14 cellular contexts compared by ENCODE assay signal in genomic region chr13:50715402-50716146, GRCh38.
DNase-seq lines count a peak whose midpoint lies in the region; ATAC-seq and TF ChIP-seq lines count a peak whose summit lies in the region.
"Had no signal": no experiment of that assay in that cellular context is flagged by ENCODE, and none has a peak within 500 bp of the region (broad histone marks: within the 10 kb centered on the region; RNA-seq: fewer than 3 reads in every experiment).

No MANE protein-coding gene starts in this region.

- no peaks in the 10 kb centered on the region for H3K9me3 ChIP-seq in neural progenitor cell (ENCODE audit: low read depth)
- H3K9me3 ChIP-seq: body of pancreas, uterus had no signal

- H3K27ac Mint-ChIP-seq in CD14-positive monocyte, result peak overlapping the region; percentile 94 to 99 (median 98)
- peak overlapping the region; percentile 19 for H3K27ac Mint-ChIP-seq in neural progenitor cell
- H3K27ac Mint-ChIP-seq in HFFc6, result no peak overlapping the region

- H3K4me1 Mint-ChIP-seq in CD14-positive monocyte (peaks cover 75% of the 10 kb centered on the region), neural progenitor cell (peaks cover 3% of the 10 kb centered on the region), HFFc6 (ENCODE audit: low read depth) (peaks cover 10% of the 10 kb centered on the region)

- H3K79me2 ChIP-seq in neural progenitor cell (ENCODE audit: low read depth), result no peaks in the 10 kb centered on the region

- H3K27me3 Mint-ChIP-seq in CD14-positive monocyte (ENCODE audit: low read depth in 3 of 3) (no peaks in the 10 kb centered on the region), neural progenitor cell (ENCODE audit: insufficient read depth, low read depth) (peaks cover 5% of the 10 kb centered on the region), HFFc6 (ENCODE audit: insufficient read depth) (peaks cover 8% of the 10 kb centered on the region)
- H3K27me3 Mint-ChIP-seq: naive B cell had no signal

- TF ChIP-seq CTCF in CD14-positive monocyte (IDR thresholded peaks at IDR 0.05), result no peak
- no peak for TF ChIP-seq CTCF in neural progenitor cell (IDR thresholded peaks at IDR 0.05)
- TF ChIP-seq CTCF in HFFc6 (IDR thresholded peaks at IDR 0.05), result no peak

- ATAC-seq in GM18498 (IDR thresholded peaks at IDR 0.05; ENCODE audit: unreplicated experiment) (no peak), HG03095 (IDR thresholded peaks at IDR 0.05; ENCODE audit: unreplicated experiment) (no peak)
- ATAC-seq: body of pancreas had no signal

- H3K9me3 Mint-ChIP-seq in CD14-positive monocyte (peaks cover 0 to 4% (median 0%) of the 10 kb centered on the region in 7 donors), neural progenitor cell (no peaks in the 10 kb centered on the region), HFFc6 (no peaks in the 10 kb centered on the region)

- no peaks in the 10 kb centered on the region for H3F3A ChIP-seq in neural progenitor cell (ENCODE audit: low read depth)

- H3K36me3 Mint-ChIP-seq in CD14-positive monocyte (peaks cover 12 to 26% of the 10 kb centered on the region in 2 donors), neural progenitor cell (no peaks in the 10 kb centered on the region), HFFc6 (ENCODE audit: low read depth) (no peaks in the 10 kb centered on the region)
- H3K36me3 Mint-ChIP-seq: naive B cell had no signal

- H3K27ac ChIP-seq in neural progenitor cell, result no peak overlapping the region
- H3K27ac ChIP-seq: uterus, VCaP had no signal

- no peaks in the 10 kb centered on the region for H4K20me1 ChIP-seq in neural progenitor cell (ENCODE audit: low read depth)

- no peak overlapping the region for H3K9ac ChIP-seq in neural progenitor cell

- DNase-seq in CD14-positive monocyte (ENCODE audit: low spot score) (peak; percentile 87), SKM-1 treated with dmso at 0.1 percent for 144 hours (lab: John Stamatoyannopoulos, UW; ENCODE audit: unreplicated experiment) (peak; percentile 91), cardiac septum (ENCODE audit: low spot score) (peak; percentile 85), neural progenitor cell (ENCODE audit: low spot score) (no peak), HFFc6 (no peak)
- DNase-seq in stimulated activated CD4-positive, alpha-beta T cell treated with anti-CD3 and anti-CD28 coated beads, Interleukin-4, amount 100 ng/mL, for 24 hours, result no peak
- DNase-seq: naive B cell, NCI-H1417, NCI-H510A treated with DMSO at 0.1 percent for 48 hours, uterus had no signal

- H3K4me3 Mint-ChIP-seq in CD14-positive monocyte, result peak overlapping the region; percentile 82 to 89
- H3K4me3 Mint-ChIP-seq in neural progenitor cell, result no peak overlapping the region
- no peak overlapping the region for H3K4me3 Mint-ChIP-seq in HFFc6

- H3K36me3 ChIP-seq in neural progenitor cell, result no peaks in the 10 kb centered on the region
- H3K36me3 ChIP-seq: uterus had no signal

- H3K27me3 ChIP-seq in neural progenitor cell, result no peaks in the 10 kb centered on the region
- H3K27me3 ChIP-seq: body of pancreas, uterus had no signal

- intact Hi-C loops in CD14-positive monocyte (cut with micrococcal nuclease) (loop anchor here (10.0 kb wide), 3 partner anchors 81 to 199 kb away; no protein-coding TSS in a partner anchor), cardiac septum (cut with DNase I) (no loop called here)

- no peak overlapping the region for H3K4me3 ChIP-seq in neural progenitor cell
- H3K4me3 ChIP-seq: body of pancreas, uterus had no signal

- no peaks in the 10 kb centered on the region for H3K4me1 ChIP-seq in neural progenitor cell
- H3K4me1 ChIP-seq: body of pancreas, uterus had no signal

- H3K4me2 ChIP-seq in neural progenitor cell, result no peak overlapping the region

- H2AFZ ChIP-seq in neural progenitor cell (replicated peaks), result no peak overlapping the region

Comparison
In these comparisons a context has a peak if more than half of its experiments do, and no peak if none do; other contexts are left out.
1. DNase-seq: peak in CD14-positive monocyte (single experiment), SKM-1 treated with dmso at 0.1 percent for 144 hours (single experiment) and cardiac septum (single experiment); none in neural progenitor cell (single experiment), stimulated activated CD4-positive, alpha-beta T cell treated with anti-CD3 and anti-CD28 coated beads, Interleukin-4, amount 100 ng/mL, for 24 hours (single experiment) and HFFc6 (single experiment).
2. H3K4me3 Mint-ChIP-seq: peak in CD14-positive monocyte (2 of 2); none in neural progenitor cell (single experiment) and HFFc6 (single experiment).